Comparison of ENCODE assay signal across 18 cellular contexts in genomic region chr2:9213477-9214051, GRCh38. TPM values are rescaled to one million over a fixed set of nuclear protein-coding genes. Genes with fewer than 3 reads are reported as not detected.
DNase-seq lines count a peak whose midpoint lies in the region; ATAC-seq and TF ChIP-seq lines count a peak whose summit lies in the region.
"Had no signal": no experiment of that assay in that cellular context is flagged by ENCODE, and none has a peak within 500 bp of the region (broad histone marks: within the 10 kb centered on the region; RNA-seq: fewer than 3 reads in every experiment).

No MANE protein-coding gene starts in this region.

- H3K27ac Mint-ChIP-seq in activated naive CD4-positive, alpha-beta T cell treated with anti-CD3 and anti-CD28 coated beads, Interleukin-2, amount 10 ng/mL, durations not matched to agents 7 days and 5 days: no peak overlapping the region
- H3K27ac Mint-ChIP-seq: activated CD8-positive, alpha-beta T cell treated with anti-CD3 and anti-CD28 coated beads, Interleukin-2, amount 10 ng/mL, durations not matched to agents 7 days and 5 days; activated T-helper 17 cell treated with anti-CD3 and anti-CD28 coated beads, Interleukin-2, amount 50 U/mL, for 72 hours; natural killer cell treated with Interleukin-12 subunit alpha and Interleukin-12 subunit beta and Interleukin-15 and Interleukin-18, amount 100 ng/mL, for 72 hours had no signal

- H3K4me3 Mint-ChIP-seq in activated naive CD4-positive, alpha-beta T cell treated with anti-CD3 and anti-CD28 coated beads, Interleukin-2, amount 10 ng/mL, durations not matched to agents 7 days and 5 days: no peak overlapping the region
- H3K4me3 Mint-ChIP-seq: activated CD8-positive, alpha-beta T cell treated with anti-CD3 and anti-CD28 coated beads, Interleukin-2, amount 10 ng/mL, durations not matched to agents 7 days and 5 days; activated T-helper 17 cell treated with anti-CD3 and anti-CD28 coated beads, Interleukin-2, amount 50 U/mL, for 72 hours; natural killer cell treated with Interleukin-12 subunit alpha and Interleukin-12 subunit beta and Interleukin-15 and Interleukin-18, amount 100 ng/mL, for 72 hours had no signal

- H3K4me1 Mint-ChIP-seq in activated naive CD4-positive, alpha-beta T cell treated with anti-CD3 and anti-CD28 coated beads, Interleukin-2, amount 10 ng/mL, durations not matched to agents 7 days and 5 days: no peaks in the 10 kb centered on the region
- H3K4me1 Mint-ChIP-seq: activated T-helper 17 cell treated with anti-CD3 and anti-CD28 coated beads, Interleukin-2, amount 50 U/mL, for 72 hours had no signal

- peaks cover 58% of the 10 kb centered on the region for H3K27me3 Mint-ChIP-seq in activated naive CD4-positive, alpha-beta T cell treated with anti-CD3 and anti-CD28 coated beads, Interleukin-2, amount 10 ng/mL, durations not matched to agents 7 days and 5 days

- TF ChIP-seq POLR2A in esophagus muscularis mucosa (IDR thresholded peaks at IDR 0.05; ENCODE audit: low read depth) (no peak), sigmoid colon (IDR thresholded peaks at IDR 0.05) (no peak), vagina (IDR thresholded peaks at IDR 0.05) (no peak)

- intact Hi-C loops in right cardiac atrium (cut with DNase I): no loop called here
- intact Hi-C loops in left ventricle myocardium superior (cut with micrococcal nuclease): no loop called here
- intact Hi-C loops in esophagus muscularis mucosa (cut with DNase I): no loop called here
- intact Hi-C loops in sigmoid colon (cut with DNase I): no loop called here
- intact Hi-C loops in vagina (cut with DNase I): no loop called here

- TF ChIP-seq CTCF in esophagus muscularis mucosa (IDR thresholded peaks at IDR 0.05): no peak
- TF ChIP-seq CTCF in sigmoid colon (IDR thresholded peaks at IDR 0.05): no peak
- no peak for TF ChIP-seq CTCF in vagina (IDR thresholded peaks at IDR 0.05)

- DNase-seq in right cardiac atrium (no peak), left ventricle myocardium superior (no peak), esophagus muscularis mucosa (ENCODE audit: extremely low spot score) (no peak), sigmoid colon (no peak), vagina (ENCODE audit: extremely low spot score in 2 of 2) (peak in 1 of 2 donors; percentile 74), NCI-H226 (no peak), DMS153 treated with DMSO at 0.1 percent for 48 hours (lab: John Stamatoyannopoulos, UW; ENCODE audit: unreplicated experiment) (no peak)
- DNase-seq in activated naive CD4-positive, alpha-beta T cell treated with anti-CD3 and anti-CD28 coated beads, Interleukin-2, amount 10 ng/mL, durations not matched to agents 7 days and 5 days: no peak
- DNase-seq: activated CD8-positive, alpha-beta T cell treated with anti-CD3 and anti-CD28 coated beads, Interleukin-2, amount 10 ng/mL, durations not matched to agents 7 days and 5 days; amniotic stem cell; hippocampal formation; left colon; NCI-H1694; NCI-H446; stimulated activated CD4-positive, alpha-beta T cell treated with anti-CD3 and anti-CD28 coated beads, Interleukin-2, amount 100 ng/mL, for 48 hours had no signal

- H3K9me3 Mint-ChIP-seq in activated naive CD4-positive, alpha-beta T cell treated with anti-CD3 and anti-CD28 coated beads, Interleukin-2, amount 10 ng/mL, durations not matched to agents 7 days and 5 days: no peaks in the 10 kb centered on the region
- H3K9me3 Mint-ChIP-seq: activated T-helper 17 cell treated with anti-CD3 and anti-CD28 coated beads, Interleukin-2, amount 50 U/mL, for 72 hours; natural killer cell treated with Interleukin-12 subunit alpha and Interleukin-12 subunit beta and Interleukin-15 and Interleukin-18, amount 100 ng/mL, for 72 hours had no signal

- H3K36me3 Mint-ChIP-seq in activated naive CD4-positive, alpha-beta T cell treated with anti-CD3 and anti-CD28 coated beads, Interleukin-2, amount 10 ng/mL, durations not matched to agents 7 days and 5 days: no peaks in the 10 kb centered on the region
- H3K36me3 Mint-ChIP-seq: natural killer cell treated with Interleukin-12 subunit alpha and Interleukin-12 subunit beta and Interleukin-15 and Interleukin-18, amount 100 ng/mL, for 72 hours had no signal

- no peaks in the 10 kb centered on the region for H3K36me3 ChIP-seq in esophagus muscularis mucosa
- H3K36me3 ChIP-seq in sigmoid colon: no peaks in the 10 kb centered on the region
- no peaks in the 10 kb centered on the region for H3K36me3 ChIP-seq in vagina

- 83% methylated on average over 2 of the region's 2 CpGs for WGBS in right cardiac atrium
- WGBS in esophagus muscularis mucosa: 87% methylated on average over 2 of the region's 2 CpGs
- 96 to 97% methylated on average over 2 of the region's 2 CpGs for WGBS in sigmoid colon, 2 donors

- no peaks in the 10 kb centered on the region for H3K27me3 ChIP-seq in right cardiac atrium (ENCODE audit: control insufficient read depth, insufficient read depth)
- H3K27me3 ChIP-seq in esophagus muscularis mucosa: no peaks in the 10 kb centered on the region
- no peaks in the 10 kb centered on the region for H3K27me3 ChIP-seq in sigmoid colon
- no peaks in the 10 kb centered on the region for H3K27me3 ChIP-seq in vagina

- H3K27ac ChIP-seq in right cardiac atrium (ENCODE audit: low read length) (peak overlapping the region; percentile 73), esophagus muscularis mucosa (replicated peaks in 1 of 4) (peak overlapping the region; percentile 41 to 66 (median 52)), sigmoid colon (peak overlapping the region in 3 of 4 donors; percentile 39 to 93 (median 51)), vagina (peak overlapping the region; percentile 56)
- H3K27ac ChIP-seq: SK-N-MC had no signal

- TF ChIP-seq EP300 in esophagus muscularis mucosa (IDR thresholded peaks at IDR 0.05) (no peak), sigmoid colon (IDR thresholded peaks at IDR 0.05) (no peak)

- CTCF ChIA-PET in activated naive CD4-positive, alpha-beta T cell treated with anti-CD3 and anti-CD28 coated beads, Interleukin-2, amount 10 ng/mL, durations not matched to agents 7 days and 5 days (lab: Charles Lee): no interaction called here

- H3K9me3 ChIP-seq in right cardiac atrium (ENCODE audit: control insufficient read depth, low read length): no peaks in the 10 kb centered on the region
- H3K9me3 ChIP-seq in esophagus muscularis mucosa: no peaks in the 10 kb centered on the region
- no peaks in the 10 kb centered on the region for H3K9me3 ChIP-seq in sigmoid colon
- H3K9me3 ChIP-seq in vagina: no peaks in the 10 kb centered on the region

- no peak overlapping the region for H3K4me3 ChIP-seq in right cardiac atrium (ENCODE audit: low read length)
- no peak overlapping the region for H3K4me3 ChIP-seq in esophagus muscularis mucosa
- no peak overlapping the region for H3K4me3 ChIP-seq in sigmoid colon
- H3K4me3 ChIP-seq in vagina: no peak overlapping the region
- H3K4me3 ChIP-seq: SK-N-MC had no signal

- ATAC-seq in right cardiac atrium (peak in 1 of 2 donors; percentile 3), left ventricle myocardium superior (no peak)
- ATAC-seq: activated CD8-positive, alpha-beta T cell treated with anti-CD3 and anti-CD28 coated beads, Interleukin-2, amount 10 ng/mL, durations not matched to agents 7 days and 5 days; activated T-helper 17 cell treated with anti-CD3 and anti-CD28 coated beads, Interleukin-2, amount 50 U/mL, for 72 hours; natural killer cell treated with Interleukin-12 subunit alpha and Interleukin-12 subunit beta and Interleukin-15 and Interleukin-18, amount 100 ng/mL, for 72 hours had no signal

- H3K4me1 ChIP-seq in right cardiac atrium (ENCODE audit: control insufficient read depth, insufficient read depth, low read length): peaks cover 16% of the 10 kb centered on the region
- peaks cover 39 to 72% (median 55%) of the 10 kb centered on the region in 4 donors for H3K4me1 ChIP-seq in esophagus muscularis mucosa
- H3K4me1 ChIP-seq in sigmoid colon: peaks cover 0 to 68% (median 46%) of the 10 kb centered on the region in 4 donors
- peaks cover 65% of the 10 kb centered on the region for H3K4me1 ChIP-seq in vagina

RNA-seq across cellular contexts. Expression of gene ASAP2, which starts 7.0 kb away (rescaled TPM):
- 10 to 100 TPM; 13.3 to 19.7 (median 16.0) TPM for total RNA-seq in right cardiac atrium
- 9.2 TPM for polyA plus RNA-seq in right cardiac atrium
- 10.1 TPM for total RNA-seq in left ventricle myocardium superior
- total RNA-seq in esophagus muscularis mucosa: 10 to 100 TPM; 18.7 to 24.0 (median 21.3) TPM
- 10 to 100 TPM; 22.1 to 56.5 (median 26.5) TPM for total RNA-seq in sigmoid colon
- 10 to 100 TPM; 15.1 to 31.7 (median 25.8) TPM for polyA plus RNA-seq in sigmoid colon
- 36.3 TPM for total RNA-seq in vagina
- total RNA-seq: activated CD8-positive, alpha-beta T cell treated with anti-CD3 and anti-CD28 coated beads, Interleukin-2, amount 10 ng/mL, durations not matched to agents 7 days and 5 days; natural killer cell treated with Interleukin-12 subunit alpha and Interleukin-12 subunit beta and Interleukin-15 and Interleukin-18, amount 100 ng/mL, for 72 hours had no signal
